In genomic region chr10:60430836-60431597, GRCh38 we compare ENCODE assay signal across 19 cellular contexts. TPM values are rescaled to one million over a fixed set of nuclear protein-coding genes. Genes with fewer than 3 reads are reported as not detected.
A peak's percentile ranks its signal among the peaks of the same experiment; 100 is the strongest.
DNase-seq lines count a peak whose midpoint lies in the region; ATAC-seq and TF ChIP-seq lines count a peak whose summit lies in the region.
"Had no signal": no experiment of that assay in that cellular context is flagged by ENCODE, and none has a peak within 500 bp of the region (broad histone marks: within the 10 kb centered on the region; RNA-seq: fewer than 3 reads in every experiment).

No MANE protein-coding gene starts in this region.

- H3K4me1 ChIP-seq in ACC112 (ENCODE audit: control insufficient read depth, insufficient read depth, low read length, unreplicated experiment) = peaks cover 62% of the 10 kb centered on the region
- H3K4me1 ChIP-seq in IMR-90 (ENCODE audit: control insufficient read depth, insufficient read depth, low read length) = peaks cover 18% of the 10 kb centered on the region
- H3K4me1 ChIP-seq in osteoblast (ENCODE audit: insufficient read depth, low read length) = peaks cover 70% of the 10 kb centered on the region
- H3K4me1 ChIP-seq: SJCRH30 had no signal

- no peaks in the 10 kb centered on the region for H3K79me2 ChIP-seq in ACC112 (ENCODE audit: control insufficient read depth, insufficient read depth, low read length, unreplicated experiment)
- no peaks in the 10 kb centered on the region for H3K79me2 ChIP-seq in osteoblast (ENCODE audit: insufficient read depth, low read length)

- H4K91ac ChIP-seq in IMR-90 (ENCODE audit: insufficient read depth, low read depth, low read length) = no peak overlapping the region

- H3K4me3 Mint-ChIP-seq in chondrocyte (ENCODE audit: unreplicated experiment) = no peak overlapping the region
- H3K4me3 Mint-ChIP-seq: CD14-positive monocyte had no signal

- H3K36me3 ChIP-seq in ACC112 (ENCODE audit: insufficient read depth, low read length) (no peaks in the 10 kb centered on the region), IMR-90 (ENCODE audit: control insufficient read depth, insufficient read depth, low read length) (no peaks in the 10 kb centered on the region), osteoblast (ENCODE audit: insufficient read depth, low read length) (no peaks in the 10 kb centered on the region)
- H3K36me3 ChIP-seq: Peyer's patch, SJCRH30 had no signal

- peaks cover 80% of the 10 kb centered on the region for H3K4me1 Mint-ChIP-seq in chondrocyte (ENCODE audit: low read depth)

- no peak for ATAC-seq in IMR-90 (ENCODE audit: low read depth)
- ATAC-seq in HG03175 (IDR thresholded peaks at IDR 0.05; ENCODE audit: unreplicated experiment) = no peak

- H3K27me3 ChIP-seq in ACC112 (ENCODE audit: insufficient read depth, low read length) = no peaks in the 10 kb centered on the region
- H3K27me3 ChIP-seq in IMR-90 (ENCODE audit: control insufficient read depth, insufficient read depth, low read length) = no peaks in the 10 kb centered on the region
- no peaks in the 10 kb centered on the region for H3K27me3 ChIP-seq in osteoblast (ENCODE audit: insufficient read depth, low read length)
- H3K27me3 ChIP-seq: Peyer's patch, SJCRH30 had no signal

- H2BK5ac ChIP-seq in IMR-90 (ENCODE audit: low read depth, low read length, poor library complexity, severe bottlenecking) = no peak overlapping the region

- H3K18ac ChIP-seq in IMR-90 (ENCODE audit: low read depth, low read length) = no peak overlapping the region

- H3K9me3 ChIP-seq in IMR-90 (ENCODE audit: control insufficient read depth, insufficient read depth, low read length) (no peaks in the 10 kb centered on the region), osteoblast (ENCODE audit: low read depth, low read length) (no peaks in the 10 kb centered on the region)
- H3K9me3 ChIP-seq: Peyer's patch, SJCRH30 had no signal

- no peak overlapping the region for H2AK9ac ChIP-seq in IMR-90 (replicated peaks; ENCODE audit: low read depth, low read length, poor library complexity)

- no peak overlapping the region for H3K4me3 ChIP-seq in ACC112 (ENCODE audit: low read depth, low read length)
- H3K4me3 ChIP-seq in IMR-90 (ENCODE audit: insufficient read depth, low read depth, low read length) = no peak overlapping the region
- no peak overlapping the region for H3K4me3 ChIP-seq in osteoblast (ENCODE audit: insufficient read depth, low read length)
- H3K4me3 ChIP-seq: Peyer's patch, SJCRH30 had no signal

- BruUV-seq in IMR-90 (replicated peaks; lab: Mats Ljungman, UMichigan) = no TSS peak

- CTCF ChIA-PET in IMR-90 (lab: Yijun Ruan, JAX) = interaction anchor here (1.0 to 1.3 kb wide), 2 partner anchors 8 to 11 kb away, joined by 3 read pairs; no protein-coding TSS in a partner anchor

- H4K8ac ChIP-seq in IMR-90 (ENCODE audit: low read depth in 2 of 2, low read length in 2 of 2) = no peak overlapping the region

- no peak overlapping the region for H3K23ac ChIP-seq in IMR-90 (ENCODE audit: low read depth, low read length)

- H3K14ac ChIP-seq in IMR-90 (replicated peaks; ENCODE audit: low read depth, low read length) = no peak overlapping the region

- H2BK20ac ChIP-seq in IMR-90 (ENCODE audit: low read depth, low read length) = peak overlapping the region; percentile 32

- peaks cover 8% of the 10 kb centered on the region for H3K9me3 Mint-ChIP-seq in chondrocyte (ENCODE audit: low read depth)

- POLR2A ChIA-PET in IMR-90 (lab: Charles Lee; ENCODE audit: unreplicated experiment) = no interaction called here

- dilution Hi-C loops in IMR-90 (cut with HindIII; ENCODE audit: low sequenced_read_pairs, unreplicated experiment) = no loop called here

- no peaks in the 10 kb centered on the region for H3K27me3 Mint-ChIP-seq in chondrocyte (ENCODE audit: low read depth)

- H3K4me2 ChIP-seq in IMR-90 (ENCODE audit: low read depth, low read length) (no peak overlapping the region), osteoblast (ENCODE audit: insufficient read depth, low read length) (peak overlapping the region; percentile 75)

- H2AK5ac ChIP-seq in IMR-90 (ENCODE audit: low read depth, low read length) = peak overlapping the region; percentile 56; the same call in 1 of the 2 replicates

- no peak overlapping the region for H3K9ac ChIP-seq in IMR-90 (ENCODE audit: low read depth, low read length)

- 100% methylated on average over 1 of the region's 7 CpGs; no CpG with 5 or more reads in 1 of the 2 experiments for WGBS in IMR-90 (ENCODE audit: extremely low coverage in 2 of 2, insufficient read length in 1 of 2), 2 experiments

- H4K5ac ChIP-seq in IMR-90 (ENCODE audit: low read depth, low read length) = no peak overlapping the region

- no peak for TF ChIP-seq POLR2A in IMR-90 (IDR thresholded peaks at IDR 0.05; ENCODE audit: low read depth, low read length)

- H3K27ac ChIP-seq in ACC112 (ENCODE audit: low read depth, low read length) (peak overlapping the region; percentile 83; the same call in 1 of the 2 replicates), IMR-90 (ENCODE audit: insufficient read depth, low read length) (no peak overlapping the region), osteoblast (ENCODE audit: low read depth, low read length) (peak overlapping the region; percentile 95)
- H3K27ac ChIP-seq: HL-60, Peyer's patch, SJCRH30 had no signal

- peak overlapping the region; percentile 85 for H3K27ac Mint-ChIP-seq in chondrocyte (ENCODE audit: unreplicated experiment)
- H3K27ac Mint-ChIP-seq: CD14-positive monocyte had no signal

- H2AFZ ChIP-seq in ACC112 (ENCODE audit: low read length, unreplicated experiment) (no peak overlapping the region), IMR-90 (replicated peaks; ENCODE audit: low read length, poor library complexity) (no peak overlapping the region), osteoblast (ENCODE audit: low read length) (no peak overlapping the region)

- intact Hi-C loops in IMR-90 (cut with micrococcal nuclease) = no loop called here

- peaks cover 2% of the 10 kb centered on the region for H3K36me3 Mint-ChIP-seq in chondrocyte (ENCODE audit: low read depth)
- H3K36me3 Mint-ChIP-seq: CD14-positive monocyte had no signal

- no peak overlapping the region; the same call in 2 of the 3 replicates for H2BK15ac ChIP-seq in IMR-90 (ENCODE audit: low read depth, low read length)

- TF ChIP-seq RAD21 in IMR-90 (IDR thresholded peaks at IDR 0.05; ENCODE audit: low read length) = no peak

- peak overlapping the region; percentile 36; the same call in 1 of the 2 replicates for H2BK120ac ChIP-seq in IMR-90 (ENCODE audit: low read depth, low read length)

- H4K20me1 ChIP-seq in IMR-90 (ENCODE audit: insufficient read depth, low read length) (no peaks in the 10 kb centered on the region), osteoblast (ENCODE audit: insufficient read depth, low read length) (no peaks in the 10 kb centered on the region)

- peaks cover 9% of the 10 kb centered on the region for H3K9me1 ChIP-seq in IMR-90 (ENCODE audit: insufficient read depth, low read length)

- H3K56ac ChIP-seq in IMR-90 (ENCODE audit: extremely low read depth, insufficient read depth, low read length) = 0 out of 2 replicates have a peak overlapping the region, but pooled peaks have one; percentile 10

- DNase-seq in IMR-90 (peak; percentile 26), chondrocyte (ENCODE audit: low spot score) (no peak), osteoblast (ENCODE audit: insufficient read length, low spot score, missing footprints) (no peak), cerebellar cortex (ENCODE audit: low spot score) (no peak), DMS114 treated with DMSO at 0.1 percent for 48 hours (lab: John Stamatoyannopoulos, UW; ENCODE audit: unreplicated experiment) (no peak)
- DNase-seq: DMS53, KG1, NCI-H1105, NCI-H146, NCI-H2029, NCI-H226, NCI-H510A treated with DMSO at 0.1 percent for 48 hours, NCI-H748 treated with DMSO at 0.1 percent for 48 hours, Peyer's patch, SJCRH30 had no signal

- no peak for TF ChIP-seq CTCF in IMR-90 (conservative IDR thresholded peaks at IDR 0.05; ENCODE audit: low read depth, low read length)
- TF ChIP-seq CTCF in chondrocyte (IDR thresholded peaks at IDR 0.05) = no peak
- TF ChIP-seq CTCF in osteoblast (IDR thresholded peaks at IDR 0.05; ENCODE audit: extremely low read depth, low read depth, low read length) = no peak

- H3K79me1 ChIP-seq in IMR-90 (ENCODE audit: low read depth in 1 of 2, low read length in 2 of 2) = no peaks in the 10 kb centered on the region

- in situ Hi-C loops in IMR-90 (cut with MboI; ENCODE audit: low sequenced_read_pairs) = loop anchor here (10.0 to 25.0 kb wide), 2 partner anchors 306 to 794 kb away; no protein-coding TSS in a partner anchor

- peak overlapping the region; percentile 41; the same call in 1 of the 2 replicates for H3K4ac ChIP-seq in IMR-90 (ENCODE audit: low read depth, low read length)

TF ChIP-seq in IMR-90, 13 proteins besides CTCF, POLR2A, EP300 and RAD21 (continues in another document):
- TF ChIP-seq ELK1 (IDR thresholded peaks at IDR 0.05; ENCODE audit: borderline replicate concordance, low read depth, low read length) (no peak), MAFK (IDR thresholded peaks at IDR 0.05; ENCODE audit: low read depth, low read length) (no peak), CEBPB (IDR thresholded peaks at IDR 0.05; ENCODE audit: low read depth, low read length) (no peak), SMC3 (IDR thresholded peaks at IDR 0.05; ENCODE audit: low read depth, low read length) (no peak), MAZ (IDR thresholded peaks at IDR 0.05; ENCODE audit: borderline replicate concordance, low read depth, low read length) (no peak), FOS (IDR thresholded peaks at IDR 0.05; ENCODE audit: low read depth, low read length) (no peak), MXI1 (IDR thresholded peaks at IDR 0.05; ENCODE audit: borderline replicate concordance, low read depth, low read length) (no peak), BHLHE40 (IDR thresholded peaks at IDR 0.05; ENCODE audit: low read depth, low read length) (no peak), RCOR1 (IDR thresholded peaks at IDR 0.05; ENCODE audit: insufficient replicate concordance, low read length) (no peak), CHD1 (IDR thresholded peaks at IDR 0.05; ENCODE audit: low read depth, low read length) (no peak)

RNA-seq across cellular contexts. Expression of gene ANK3, which starts 41.3 kb away (rescaled TPM):
- total RNA-seq in IMR-90 (2012; rRNA removed) (1.7 and 1.8 TPM in 2 replicates), chondrocyte (35.1 to 138 TPM (median 37.4 TPM) in 3 replicates), osteoblast (44.5 and 58.0 TPM in 2 replicates)
- 0.55 and 0.63 TPM in 2 replicates for polyA plus RNA-seq in IMR-90 (2012; rRNA removed)
- polyA plus RNA-seq in IMR-90 (2012; cell fraction: cytosol; rRNA removed) = 0.11 and 0.47 TPM in 2 replicates
- polyA plus RNA-seq in IMR-90 (2012; cell fraction: nucleus; rRNA removed; ENCODE audit: low replicate concordance) = 0.18 and 1.1 TPM in 2 replicates
- polyA plus RNA-seq: CD14-positive monocyte had no signal

Comparison
In these comparisons a context has a peak if more than half of its experiments do, and no peak if none do; other contexts are left out.
1. RNA of gene ANK3, which starts 41.3 kb away (total RNA-seq): 44.5 to 58.0 TPM in osteoblast and 35.1 to 138 TPM in chondrocyte; 1.7 to 1.8 TPM in IMR-90; every median in the first group is over 10 times any median in the second.